Comparison of ENCODE assay signal across 18 cellular contexts in the genomic region with DNA sequence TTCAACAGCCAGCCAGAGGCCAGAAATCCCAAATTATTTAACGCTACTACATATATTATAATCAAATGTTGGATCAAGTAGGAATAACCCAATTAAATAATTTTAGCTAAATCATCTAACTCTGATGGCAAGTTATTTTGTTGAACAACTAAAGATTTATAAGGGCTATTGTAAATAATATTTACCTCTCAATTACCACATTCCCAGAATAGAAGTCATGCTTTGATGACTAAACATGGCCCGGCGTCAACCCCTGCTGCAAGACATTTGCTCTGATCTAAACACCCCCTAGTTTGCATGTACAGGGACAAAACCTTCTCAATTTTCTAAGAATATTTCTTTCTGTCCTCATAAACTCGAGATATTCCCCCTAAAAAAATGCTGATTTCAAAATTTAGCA. TPM values are rescaled to one million over a fixed set of nuclear protein-coding genes. Genes with fewer than 3 reads are reported as not detected.
DNase-seq lines count a peak whose midpoint lies in the region; ATAC-seq, FAIRE-seq and TF ChIP-seq lines count a peak whose summit lies in the region.
"Had no signal": no experiment of that assay in that cellular context is flagged by ENCODE, and none has a peak within 500 bp of the region (broad histone marks: within the 10 kb centered on the region; RNA-seq: fewer than 3 reads in every experiment).

No MANE protein-coding gene starts in this region.

- H3F3A ChIP-seq in GM23248 (ENCODE audit: insufficient read depth): peaks cover 75% of the 10 kb centered on the region

- no peaks in the 10 kb centered on the region for H3K27me3 ChIP-seq in GM23248 (replicated peaks; ENCODE audit: insufficient read depth)
- H3K27me3 ChIP-seq in RWPE2 (ENCODE audit: insufficient read depth, poor library complexity, severe bottlenecking): no peaks in the 10 kb centered on the region
- H3K27me3 ChIP-seq in gastrocnemius medialis: no peaks in the 10 kb centered on the region
- H3K27me3 ChIP-seq in right lobe of liver: no peaks in the 10 kb centered on the region
- no peaks in the 10 kb centered on the region for H3K27me3 ChIP-seq in pancreas

- H4K20me1 ChIP-seq in GM23248 (ENCODE audit: insufficient read depth): 0 out of 2 replicates have a peak, but pooled peaks cover 4% of the 10 kb centered on the region

- H3K4me2 ChIP-seq in GM23248 (ENCODE audit: unreplicated experiment): peak overlapping the region; percentile 76

- TF ChIP-seq CTCF in RWPE2 (IDR thresholded peaks at IDR 0.05; ENCODE audit: poor library complexity, severe bottlenecking): no peak
- no peak for TF ChIP-seq CTCF in gastrocnemius medialis (IDR thresholded peaks at IDR 0.05 in 4 of 5, conservative IDR thresholded peaks at IDR 0.05 in 1 of 5)
- TF ChIP-seq CTCF in right lobe of liver (IDR thresholded peaks at IDR 0.05): no peak
- no peak for TF ChIP-seq CTCF in pancreas (IDR thresholded peaks at IDR 0.05)

- H3K9me2 ChIP-seq in GM23248 (ENCODE audit: insufficient read depth): no peaks in the 10 kb centered on the region

- in situ Hi-C loops in GM23248 (cut with MboI) (loop anchor here (25.0 kb wide), 2 partner anchors 259 to 559 kb away; no protein-coding TSS in a partner anchor), gastrocnemius medialis (cut with MboI; ENCODE audit: low sequenced_read_pairs in 4 of 4) (no loop called here)

- no peaks in the 10 kb centered on the region for H3K9me3 ChIP-seq in GM23248 (ENCODE audit: low read depth)
- no peaks in the 10 kb centered on the region for H3K9me3 ChIP-seq in RWPE2 (ENCODE audit: severe bottlenecking)
- H3K9me3 ChIP-seq in gastrocnemius medialis: no peaks in the 10 kb centered on the region
- H3K9me3 ChIP-seq in right lobe of liver: no peaks in the 10 kb centered on the region
- H3K9me3 ChIP-seq in pancreas: no peaks in the 10 kb centered on the region
- H3K9me3 ChIP-seq: mucosa of descending colon had no signal

- no peaks in the 10 kb centered on the region for H3K36me3 ChIP-seq in GM23248 (ENCODE audit: low read depth)
- peaks cover 40% of the 10 kb centered on the region for H3K36me3 ChIP-seq in RWPE2 (ENCODE audit: low read depth)
- H3K36me3 ChIP-seq in gastrocnemius medialis: no peaks in the 10 kb centered on the region
- H3K36me3 ChIP-seq in right lobe of liver: no peaks in the 10 kb centered on the region
- no peaks in the 10 kb centered on the region for H3K36me3 ChIP-seq in pancreas

- peaks cover 100% of the 10 kb centered on the region for H3K79me2 ChIP-seq in GM23248 (ENCODE audit: insufficient read depth)

- no peak for TF ChIP-seq POLR2A in gastrocnemius medialis (IDR thresholded peaks at IDR 0.05)
- no peak for TF ChIP-seq POLR2A in right lobe of liver (IDR thresholded peaks at IDR 0.05)

- DNase-seq in GM23248: peak; percentile 89
- no peak for DNase-seq in RWPE2 (ENCODE audit: low spot score)
- DNase-seq in fibroblast of gingiva (ENCODE audit: low read depth): peak; percentile 77
- DNase-seq in gastrocnemius medialis: no peak
- DNase-seq in right lobe of liver: no peak
- no peak for DNase-seq in pancreas
- DNase-seq: activated CD4-positive, alpha-beta T cell treated with anti-CD3 and anti-CD28 coated beads, Interleukin-2, amount 10 ng/mL, durations not matched to agents 24 days and 14 days; activated T-cell treated with anti-CD3 and anti-CD28 coated beads, Interleukin-2, amount 50 U/mL, for 48 hours; C1 segment of cervical spinal cord; islet precursor cell; mucosa of descending colon; NCI-H1417 treated with DMSO at 0.1 percent for 48 hours; NCI-H510A treated with DMSO at 0.1 percent for 48 hours; stimulated activated CD4-positive, alpha-beta T cell treated with anti-CD3 and anti-CD28 coated beads, Interleukin-2, amount 100 ng/mL, for 24 hours; trophoblast cell had no signal

- peaks cover 89% of the 10 kb centered on the region for H3K4me1 ChIP-seq in GM23248 (ENCODE audit: insufficient read depth)
- H3K4me1 ChIP-seq in RWPE2 (ENCODE audit: insufficient read depth, poor library complexity, severe bottlenecking): peaks cover 88% of the 10 kb centered on the region
- peaks cover 4 to 17% of the 10 kb centered on the region in 2 donors for H3K4me1 ChIP-seq in gastrocnemius medialis
- H3K4me1 ChIP-seq in right lobe of liver: no peaks in the 10 kb centered on the region
- H3K4me1 ChIP-seq in pancreas: no peaks in the 10 kb centered on the region

- H3K4me3 ChIP-seq in GM23248 (peak overlapping the region; percentile 61), RWPE2 (ENCODE audit: severe bottlenecking) (no peak overlapping the region), gastrocnemius medialis (no peak overlapping the region), right lobe of liver (no peak overlapping the region), pancreas (no peak overlapping the region)
- H3K4me3 ChIP-seq: mucosa of descending colon had no signal

- 0 out of 2 replicates have a peak overlapping the region, but pooled peaks have one; percentile 7 for H2AFZ ChIP-seq in GM23248

- no peak for FAIRE-seq in pancreas (lab: Jason Lieb, UNC)

- 3% methylated on average over 4 of the region's 4 CpGs for whole genome bisulfite sequencing in GM23248 (ENCODE audit: low coverage in 1 of 2, low lambda C conversion rate in 2 of 2, missing lambda C conversion rate in 2 of 2), 2 experiments
- 61% methylated on average over 4 of the region's 4 CpGs for WGBS in right lobe of liver (ENCODE audit: insufficient coverage, low coverage, low lambda C conversion rate, missing lambda C conversion rate)
- WGBS in pancreas, 2 donors: 63 to 67% methylated on average over 4 of the region's 4 CpGs

- H3K27ac ChIP-seq in GM23248 (peak overlapping the region; percentile 88), RWPE2 (ENCODE audit: poor library complexity, severe bottlenecking) (peak overlapping the region; percentile 69), gastrocnemius medialis (peak overlapping the region; percentile 24 to 41 (median 30)), right lobe of liver (no peak overlapping the region), pancreas (no peak overlapping the region)

- intact Hi-C loops in gastrocnemius medialis (cut with DNase I; ENCODE audit: low total_unique reads) (no loop called here), right lobe of liver (cut with DNase I) (no loop called here), pancreas (cut with DNase I) (no loop called here)

- ATAC-seq in RWPE2 (ENCODE audit: low read depth) (peak; percentile 72), gastrocnemius medialis (peak in 1 of 2 donors; percentile 48), HG02973 (IDR thresholded peaks at IDR 0.05; ENCODE audit: unreplicated experiment) (no peak), right lobe of liver (no peak), HG03442 (IDR thresholded peaks at IDR 0.05; ENCODE audit: unreplicated experiment) (no peak), pancreas (no peak)
- ATAC-seq: mucosa of descending colon had no signal

- peak overlapping the region; percentile 61 for H3K9ac ChIP-seq in GM23248

RNA-seq across cellular contexts. Expression of gene VEGFC, which starts 14.2 kb away (rescaled TPM):
- total RNA-seq in GM23248 (2014; rRNA removed; shearing (Covaris generic)): 41.6 and 56.3 TPM in 2 replicates
- polyA plus RNA-seq in GM23248 (2016; fragmentation: Nextera tagmentation; extraction: Ambion mirVana) (20.6 and 21.7 TPM in 2 replicates), pancreas (1 to 10 TPM; 1.2 to 3.3 TPM)
- total RNA-seq in gastrocnemius medialis (1 to 10 TPM; 1.1 to 2.9 (median 2.3) TPM), right lobe of liver (1 to 10 TPM; 1.4 to 3.1 (median 2.0) TPM), pancreas (1 to 10 TPM in 2 of 6 donors, under 1 TPM in 4; 0.67 to 2.1 (median 0.98) TPM)
- total RNA-seq: activated CD4-positive, alpha-beta T cell treated with anti-CD3 and anti-CD28 coated beads, Interleukin-2, amount 10 ng/mL, durations not matched to agents 24 days and 14 days had no signal
- polyA plus RNA-seq: IgD-negative memory B cell had no signal

Comparison
In these comparisons a context has a peak if more than half of its experiments do, and no peak if none do; other contexts are left out.
1. DNase-seq: peak in GM23248 (single experiment) and fibroblast of gingiva (single experiment); none in RWPE2 (single experiment), gastrocnemius medialis (0 of 2), right lobe of liver (0 of 3) and pancreas (0 of 6).
2. H3K27ac ChIP-seq: peak in GM23248 (single experiment), RWPE2 (single experiment) and gastrocnemius medialis (4 of 4); none in right lobe of liver (0 of 3) and pancreas (0 of 4).
3. RNA of gene VEGFC, which starts 14.2 kb away (total RNA-seq): 41.6 to 56.3 TPM in GM23248; 1.1 to 2.9 TPM in gastrocnemius medialis, 1.4 to 3.1 TPM in right lobe of liver and 0.67 to 2.1 TPM in pancreas; every median in the first group is over 10 times any median in the second.